ENCODE assay signal across 12 cellular contexts in the genomic region with DNA sequence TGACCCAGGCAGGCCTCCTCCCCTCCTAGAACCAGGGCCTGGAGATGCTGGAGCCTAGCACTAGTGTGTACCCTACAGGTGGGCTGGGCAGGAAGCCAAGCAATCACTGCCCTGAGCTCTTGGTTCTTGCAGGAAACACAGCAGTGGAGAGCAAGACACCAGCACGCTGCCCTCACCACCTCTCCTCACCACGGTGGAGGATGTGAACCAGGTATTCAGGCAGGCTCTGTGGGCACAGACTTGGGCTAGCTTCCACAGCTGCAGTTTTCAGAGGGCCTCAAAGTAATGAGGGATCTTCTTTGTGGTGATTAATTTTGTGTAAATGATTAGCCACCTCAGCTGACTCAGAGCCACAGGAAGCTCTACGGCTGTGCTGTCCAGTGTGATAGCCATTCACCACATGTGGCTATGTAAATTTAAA. TPM values are rescaled to one million over a fixed set of nuclear protein-coding genes. Genes with fewer than 3 reads are reported as not detected.
DNase-seq lines count a peak whose midpoint lies in the region; ATAC-seq and TF ChIP-seq lines count a peak whose summit lies in the region.
"Had no signal": no experiment of that assay in that cellular context is flagged by ENCODE, and none has a peak within 500 bp of the region (broad histone marks: within the 10 kb centered on the region; RNA-seq: fewer than 3 reads in every experiment).

No MANE protein-coding gene starts in this region.

- no peaks in the 10 kb centered on the region for H3K36me3 Mint-ChIP-seq in activated naive CD4-positive, alpha-beta T cell treated with anti-CD3 and anti-CD28 coated beads, Interleukin-2, amount 50 U/mL, for 24 hours
- H3K36me3 Mint-ChIP-seq in activated naive CD8-positive, alpha-beta T cell treated with anti-CD3 and anti-CD28 coated beads, Interleukin-2, amount 10 ng/mL, durations not matched to agents 7 days and 5 days: peaks cover 12% of the 10 kb centered on the region

- POLR2A ChIA-PET in activated naive CD8-positive, alpha-beta T cell treated with anti-CD3 and anti-CD28 coated beads, Interleukin-2, amount 10 ng/mL, durations not matched to agents 7 days and 5 days (lab: Charles Lee): interaction anchor here (0.7 to 4.1 kb wide), 5 partner anchors 8 to 180 kb away, joined by 3 to 29 read pairs (median 6); partner anchors contain the start of genes GPI and UBA2

- WGBS in stomach, 5 donors: 29 to 56% (median 39%) methylated on average over 3 of the region's 3 CpGs

- H3K27me3 ChIP-seq in stomach: no peaks in the 10 kb centered on the region

- peaks cover 12 to 88% (median 86%) of the 10 kb centered on the region in 4 donors for H3K36me3 ChIP-seq in stomach

- H3K27me3 Mint-ChIP-seq in activated naive CD4-positive, alpha-beta T cell treated with anti-CD3 and anti-CD28 coated beads, Interleukin-2, amount 50 U/mL, for 24 hours: no peaks in the 10 kb centered on the region
- no peaks in the 10 kb centered on the region for H3K27me3 Mint-ChIP-seq in activated naive CD8-positive, alpha-beta T cell treated with anti-CD3 and anti-CD28 coated beads, Interleukin-2, amount 10 ng/mL, durations not matched to agents 7 days and 5 days
- H3K27me3 Mint-ChIP-seq: dendritic cell treated with granulocyte-macrophage colony-stimulating factor and Interleukin-4, amounts not matched to agents 40 ng/mL and 50 ng/mL, for 4 days had no signal

- H3K4me1 ChIP-seq in stomach: peaks cover 0 to 19% (median 10%) of the 10 kb centered on the region in 4 donors

- no peak for DNase-seq in activated naive CD4-positive, alpha-beta T cell treated with anti-CD3 and anti-CD28 coated beads, Interleukin-2, amount 50 U/mL, for 16 hours
- DNase-seq in HT1080 (ENCODE audit: low read depth) (peak; percentile 48), stomach (peak; percentile 87), NCI-H526 treated with DMSO at 0.1 percent for 48 hours (lab: John Stamatoyannopoulos, UW) (no peak), GDM1 (lab: John Stamatoyannopoulos, UW) (no peak)
- peak; percentile 59 for DNase-seq in activated naive CD8-positive, alpha-beta T cell treated with anti-CD3 and anti-CD28 coated beads, Interleukin-2, amount 10 ng/mL, durations not matched to agents 7 days and 5 days
- DNase-seq: activated CD8-positive, alpha-beta memory T cell treated with anti-CD3 and anti-CD28 coated beads, Interleukin-2, amount 50 U/mL, for 48 hours; head of caudate nucleus; midbrain had no signal

- no peak for TF ChIP-seq CTCF in stomach (IDR thresholded peaks at IDR 0.05)

- no peak overlapping the region for H3K4me3 ChIP-seq in stomach

- no peak overlapping the region for H3K4me3 Mint-ChIP-seq in activated naive CD4-positive, alpha-beta T cell treated with anti-CD3 and anti-CD28 coated beads, Interleukin-2, amount 50 U/mL, for 24 hours
- peak overlapping the region; percentile 66 for H3K4me3 Mint-ChIP-seq in activated naive CD8-positive, alpha-beta T cell treated with anti-CD3 and anti-CD28 coated beads, Interleukin-2, amount 10 ng/mL, durations not matched to agents 7 days and 5 days
- H3K4me3 Mint-ChIP-seq: dendritic cell treated with granulocyte-macrophage colony-stimulating factor and Interleukin-4, amounts not matched to agents 40 ng/mL and 50 ng/mL, for 4 days had no signal

- no peak for TF ChIP-seq POLR2A in stomach (IDR thresholded peaks at IDR 0.05)

- no peak for TF ChIP-seq EP300 in stomach (IDR thresholded peaks at IDR 0.05)

- ATAC-seq in activated naive CD8-positive, alpha-beta T cell treated with anti-CD3 and anti-CD28 coated beads, Interleukin-2, amount 10 ng/mL, durations not matched to agents 7 days and 5 days (ENCODE audit: low read depth): peak; percentile 19
- no peak for ATAC-seq in HG02840 (IDR thresholded peaks at IDR 0.05; ENCODE audit: low FRiP score, unreplicated experiment)

- H3K27ac ChIP-seq in stomach: peak overlapping the region; percentile 20 to 62 (median 53)

- no peaks in the 10 kb centered on the region for H3K9me3 ChIP-seq in stomach

- intact Hi-C loops in stomach (cut with DNase I; ENCODE audit: low total_unique reads): no loop called here

- H3K4me1 Mint-ChIP-seq in activated naive CD4-positive, alpha-beta T cell treated with anti-CD3 and anti-CD28 coated beads, Interleukin-2, amount 50 U/mL, for 24 hours: peaks cover 24% of the 10 kb centered on the region
- H3K4me1 Mint-ChIP-seq in activated naive CD8-positive, alpha-beta T cell treated with anti-CD3 and anti-CD28 coated beads, Interleukin-2, amount 10 ng/mL, durations not matched to agents 7 days and 5 days: peaks cover 22% of the 10 kb centered on the region

- H3K9me3 Mint-ChIP-seq in activated naive CD4-positive, alpha-beta T cell treated with anti-CD3 and anti-CD28 coated beads, Interleukin-2, amount 50 U/mL, for 24 hours: no peaks in the 10 kb centered on the region
- H3K9me3 Mint-ChIP-seq in activated naive CD8-positive, alpha-beta T cell treated with anti-CD3 and anti-CD28 coated beads, Interleukin-2, amount 10 ng/mL, durations not matched to agents 7 days and 5 days: no peaks in the 10 kb centered on the region
- H3K9me3 Mint-ChIP-seq: dendritic cell treated with granulocyte-macrophage colony-stimulating factor and Interleukin-4, amounts not matched to agents 40 ng/mL and 50 ng/mL, for 4 days had no signal

- H3K27ac Mint-ChIP-seq in activated naive CD4-positive, alpha-beta T cell treated with anti-CD3 and anti-CD28 coated beads, Interleukin-2, amount 50 U/mL, for 24 hours: peak overlapping the region; percentile 30
- H3K27ac Mint-ChIP-seq in activated naive CD8-positive, alpha-beta T cell treated with anti-CD3 and anti-CD28 coated beads, Interleukin-2, amount 10 ng/mL, durations not matched to agents 7 days and 5 days: peak overlapping the region; percentile 92
- H3K27ac Mint-ChIP-seq: dendritic cell treated with granulocyte-macrophage colony-stimulating factor and Interleukin-4, amounts not matched to agents 40 ng/mL and 50 ng/mL, for 4 days had no signal

RNA-seq across cellular contexts. Expression of gene GPI, which starts 13.6 kb away (rescaled TPM):
- 156 and 180 TPM in 2 replicates for total RNA-seq in HT1080 (2014; rRNA removed; shearing (Covaris generic))
- 301 and 309 TPM in 2 replicates for polyA plus RNA-seq in HT1080 (2015; cell fraction: cytosol; rRNA removed)
- polyA plus RNA-seq in HT1080 (2015; cell fraction: nucleus; rRNA removed): 360 and 379 TPM in 2 replicates
- 100 to 1,000 TPM; 725 to 786 TPM for total RNA-seq in activated naive CD8-positive, alpha-beta T cell treated with anti-CD3 and anti-CD28 coated beads, Interleukin-2, amount 10 ng/mL, durations not matched to agents 7 days and 5 days
- total RNA-seq in stomach: 100 to 1,000 TPM in 4 of 5 donors, 10 to 100 TPM in 1; 93.2 to 306 (median 110) TPM
- 10 to 100 TPM; 66.1 to 80.9 (median 67.8) TPM for polyA plus RNA-seq in stomach

RNA-seq across cellular contexts. Expression of gene PDCD2L, which starts 52.8 kb away (rescaled TPM):
- total RNA-seq in HT1080 (2014; rRNA removed; shearing (Covaris generic)): 54.2 and 54.8 TPM in 2 replicates
- 35.0 and 42.9 TPM in 2 replicates for polyA plus RNA-seq in HT1080 (2015; cell fraction: cytosol; rRNA removed)
- 20.0 and 22.5 TPM in 2 replicates for polyA plus RNA-seq in HT1080 (2015; cell fraction: nucleus; rRNA removed)
- total RNA-seq in activated naive CD8-positive, alpha-beta T cell treated with anti-CD3 and anti-CD28 coated beads, Interleukin-2, amount 10 ng/mL, durations not matched to agents 7 days and 5 days: 10 to 100 TPM in 1 of 2 experiments, 1 to 10 TPM in 1; 9.4 to 13.3 TPM
- total RNA-seq in stomach: 10 to 100 TPM in 2 of 5 donors, 1 to 10 TPM in 3; 4.6 to 33.5 (median 9.0) TPM
- polyA plus RNA-seq in stomach: 10 to 100 TPM in 2 of 3 donors, 1 to 10 TPM in 1; 9.5 to 13.6 (median 11.7) TPM

Comparison
In these comparisons a context has a peak if more than half of its experiments do, and no peak if none do; other contexts are left out.
1. DNase-seq: peak in HT1080 (single experiment), activated naive CD8-positive, alpha-beta T cell treated with anti-CD3 and anti-CD28 coated beads, Interleukin-2, amount 10 ng/mL, durations not matched to agents 7 days and 5 days (single experiment) and stomach (single experiment); none in activated naive CD4-positive, alpha-beta T cell treated with anti-CD3 and anti-CD28 coated beads, Interleukin-2, amount 50 U/mL, for 16 hours (single experiment), NCI-H526 treated with DMSO at 0.1 percent for 48 hours (single experiment) and GDM1 (single experiment).